ENCODE assay signal across 9 cellular contexts in genomic region chr10:79826131-79826495, GRCh38. TPM values are rescaled to one million over a fixed set of nuclear protein-coding genes. Genes with fewer than 3 reads are reported as not detected.
A peak's percentile ranks its signal among the peaks of the same experiment; 100 is the strongest.
DNase-seq lines count a peak whose midpoint lies in the region; ATAC-seq and TF ChIP-seq lines count a peak whose summit lies in the region.
"Not testable (repeated sequence)": the region's sequence is repeated elsewhere in the genome, so short reads cannot be mapped to it uniquely, and the experiment has no call there.
"Had no signal": no experiment of that assay in that cellular context is flagged by ENCODE, and none has a peak within 500 bp of the region (broad histone marks: within the 10 kb centered on the region; RNA-seq: fewer than 3 reads in every experiment).

No MANE protein-coding gene starts in this region.

- H3K27ac ChIP-seq in CD4-positive, alpha-beta memory T cell (ENCODE audit: low read depth, low read length) = peak overlapping the region; percentile 51
- H3K27ac ChIP-seq in HUES6 (ENCODE audit: low read depth, low read length) = not testable (repeated sequence)
- H3K27ac ChIP-seq in ascending aorta (peak overlapping the region; percentile 78 to 90), esophagus squamous epithelium (peak overlapping the region; percentile 82 to 96 (median 89)), left lung (peak overlapping the region; percentile 89 to 91), suprapubic skin (peak overlapping the region; percentile 91)

- H3K4me1 ChIP-seq in CD4-positive, alpha-beta memory T cell (ENCODE audit: insufficient read depth, low read length) = peaks cover 21% of the 10 kb centered on the region
- not testable (repeated sequence) for H3K4me1 ChIP-seq in HUES6 (ENCODE audit: control insufficient read depth, insufficient read depth, low read length); ascending aorta; left lung
- peaks cover 0 to 21% (median 8%) of the 10 kb centered on the region in 3 donors for H3K4me1 ChIP-seq in esophagus squamous epithelium
- peaks cover 15% of the 10 kb centered on the region for H3K4me1 ChIP-seq in suprapubic skin

- WGBS in esophagus squamous epithelium, 2 donors = no CpG with 5 or more reads among the region's 44 CpGs
- WGBS in suprapubic skin = 0% methylated on average over 27 of the region's 44 CpGs

- H3K4me3 Mint-ChIP-seq in CD4-positive, alpha-beta memory T cell = peak overlapping the region in 7 of 8 donors; percentile 85 to 88 (median 87)
- peak overlapping the region; percentile 84 for H3K4me3 Mint-ChIP-seq in T-helper 17 cell
- peak overlapping the region; percentile 77 for H3K4me3 Mint-ChIP-seq in osteocyte (ENCODE audit: unreplicated experiment)

- not testable (repeated sequence) for H3K27me3 Mint-ChIP-seq in CD4-positive, alpha-beta memory T cell; T-helper 17 cell; osteocyte (ENCODE audit: unreplicated experiment)

- CTCF ChIA-PET in CD4-positive, alpha-beta memory T cell (lab: Charles Lee; ENCODE audit: partially characterized antibody) = not testable (repeated sequence)

- intact Hi-C loops in CD4-positive, alpha-beta memory T cell (cut with micrococcal nuclease); ascending aorta (cut with DNase I); esophagus squamous epithelium (cut with DNase I); left lung (cut with DNase I): not testable (repeated sequence)

- not testable (repeated sequence) for TF ChIP-seq POLR2A in esophagus squamous epithelium (IDR thresholded peaks at IDR 0.05); suprapubic skin (IDR thresholded peaks at IDR 0.05)

- peak overlapping the region in 1 of 2 donors; percentile 49 for H3K4me3 ChIP-seq in CD4-positive, alpha-beta memory T cell (ENCODE audit: low read length in 2 of 2)
- H3K4me3 ChIP-seq in HUES6 (ENCODE audit: low read depth, low read length) (peak overlapping the region; percentile 75), ascending aorta (peak overlapping the region; percentile 55 to 70), esophagus squamous epithelium (peak overlapping the region; percentile 39 to 74 (median 55)), left lung (peak overlapping the region; percentile 47 to 52), suprapubic skin (peak overlapping the region; percentile 64)

- H3K27me3 ChIP-seq in CD4-positive, alpha-beta memory T cell (ENCODE audit: insufficient read depth, low read length); HUES6 (ENCODE audit: control insufficient read depth, insufficient read depth, low read length); ascending aorta; esophagus squamous epithelium; left lung; suprapubic skin: not testable (repeated sequence)

- TF ChIP-seq CTCF in ascending aorta (IDR thresholded peaks at IDR 0.05); esophagus squamous epithelium (IDR thresholded peaks at IDR 0.05); left lung (IDR thresholded peaks at IDR 0.05); osteocyte (IDR thresholded peaks at IDR 0.05); suprapubic skin (IDR thresholded peaks at IDR 0.05): not testable (repeated sequence)

- H3K36me3 Mint-ChIP-seq in CD4-positive, alpha-beta memory T cell; T-helper 17 cell (ENCODE audit: low read depth); osteocyte (ENCODE audit: unreplicated experiment): not testable (repeated sequence)

- not testable (repeated sequence) for ATAC-seq in T-helper 17 cell, left lung

- not testable (repeated sequence) for H3K36me3 ChIP-seq in CD4-positive, alpha-beta memory T cell (ENCODE audit: insufficient read depth, low read length); HUES6 (ENCODE audit: control insufficient read depth, insufficient read depth, low read length); ascending aorta; esophagus squamous epithelium; left lung; suprapubic skin

- POLR2A ChIA-PET in CD4-positive, alpha-beta memory T cell (lab: Charles Lee; ENCODE audit: partially characterized antibody) = not testable (repeated sequence)

- not testable (repeated sequence) for TF ChIP-seq EP300 in suprapubic skin (IDR thresholded peaks at IDR 0.05)

- peaks cover 11 to 32% (median 18%) of the 10 kb centered on the region in 4 donors for H3K4me1 Mint-ChIP-seq in CD4-positive, alpha-beta memory T cell
- not testable (repeated sequence) for H3K4me1 Mint-ChIP-seq in T-helper 17 cell
- peaks cover 27% of the 10 kb centered on the region for H3K4me1 Mint-ChIP-seq in osteocyte (ENCODE audit: unreplicated experiment)

- peak overlapping the region; percentile 69 for H3K9ac ChIP-seq in HUES6 (ENCODE audit: low read length)

- H3K9me3 ChIP-seq in CD4-positive, alpha-beta memory T cell (ENCODE audit: control insufficient read depth in 1 of 2, low read length in 2 of 2); HUES6 (ENCODE audit: control insufficient read depth, insufficient read depth, low read depth, low read length); T-helper 17 cell (ENCODE audit: control insufficient read depth, low read length, poor library complexity, severe bottlenecking); ascending aorta; esophagus squamous epithelium; left lung; suprapubic skin: not testable (repeated sequence)

- peak overlapping the region in 6 of 7 donors; percentile 50 to 93 (median 90) for H3K27ac Mint-ChIP-seq in CD4-positive, alpha-beta memory T cell
- H3K27ac Mint-ChIP-seq in T-helper 17 cell = peak overlapping the region; percentile 70
- H3K27ac Mint-ChIP-seq in osteocyte (ENCODE audit: unreplicated experiment) = peak overlapping the region; percentile 92

- DNase-seq in CD4-positive, alpha-beta memory T cell; ascending aorta (ENCODE audit: low spot score in 2 of 2); esophagus squamous epithelium (lab: John Stamatoyannopoulos, UW); osteocyte (ENCODE audit: extremely low spot score, unreplicated experiment): not testable (repeated sequence)
- DNase-seq in T-helper 17 cell = peak in 1 of 3 donors; percentile 5
- peak in 1 of 2 donors; percentile 84 for DNase-seq in left lung
- DNase-seq in suprapubic skin (ENCODE audit: low spot score in 2 of 2) = peak in 1 of 2 donors; percentile 58

- not testable (repeated sequence) for H3K9me3 Mint-ChIP-seq in CD4-positive, alpha-beta memory T cell; osteocyte (ENCODE audit: unreplicated experiment)

RNA-seq across cellular contexts. Expression of gene NUTM2E, which starts 0.4 kb away (rescaled TPM):
- total RNA-seq in CD4-positive, alpha-beta memory T cell = 1 to 10 TPM in 1 of 2 experiments, under 1 TPM in 1; 0.53 to 1.1 TPM
- polyA plus RNA-seq in CD4-positive, alpha-beta memory T cell = not detected
- total RNA-seq in T-helper 17 cell (under 1 TPM in 1 of 2 donors, not detected in 1; 0.44 TPM), ascending aorta (not detected), esophagus squamous epithelium (under 1 TPM in 1 of 4 donors, not detected in 3; under 0.01 TPM), left lung (not detected), osteocyte (0.76 and 0.89 TPM in 2 replicates), suprapubic skin (not detected)
- total RNA-seq: subcutaneous adipose tissue had no signal
